Comparison of ENCODE assay signal across 10 cellular contexts in the genomic region with DNA sequence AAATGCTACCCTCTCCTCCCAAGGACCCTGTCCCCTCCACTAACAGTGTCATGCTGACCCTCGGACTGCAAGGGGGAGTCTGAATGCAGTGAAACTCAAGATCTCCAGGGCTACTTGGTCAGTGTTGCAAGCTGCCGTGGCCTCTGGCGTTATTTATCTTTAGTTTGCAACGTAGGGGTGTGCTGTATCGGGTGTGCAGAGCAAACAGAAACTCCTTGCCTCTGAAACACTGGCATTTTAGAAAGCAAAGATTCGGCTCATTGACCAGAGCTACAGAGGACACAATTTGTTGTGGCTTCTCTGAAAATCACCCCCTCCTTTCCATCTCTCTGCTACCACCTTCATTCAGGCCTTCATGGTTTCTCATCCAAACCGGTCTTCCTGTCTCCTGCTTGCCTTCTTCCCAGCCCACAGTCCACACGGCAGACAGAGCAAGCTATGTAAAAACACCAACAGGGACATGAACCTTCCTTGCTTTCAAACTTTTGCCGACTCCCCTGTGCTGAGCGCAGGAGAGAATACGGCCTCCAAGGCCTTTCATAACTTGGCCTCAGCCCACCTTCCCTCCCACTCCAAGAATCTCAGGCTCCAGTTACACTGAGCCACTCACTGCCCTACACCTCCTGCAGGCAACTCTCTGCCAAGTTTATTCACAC. TPM values are rescaled to one million over a fixed set of nuclear protein-coding genes. Genes with fewer than 3 reads are reported as not detected.
DNase-seq lines count a peak whose midpoint lies in the region; ATAC-seq and TF ChIP-seq lines count a peak whose summit lies in the region.
"Had no signal": no experiment of that assay in that cellular context is flagged by ENCODE, and none has a peak within 500 bp of the region (broad histone marks: within the 10 kb centered on the region; RNA-seq: fewer than 3 reads in every experiment).

No MANE protein-coding gene starts in this region.

- H3F3A ChIP-seq in smooth muscle cell (ENCODE audit: low read depth) = peaks cover 6% of the 10 kb centered on the region

- DNase-seq in HEK293T (ENCODE audit: extremely low spot score) = peak; percentile 53
- DNase-seq in cardiac fibroblast (ENCODE audit: low read depth in 2 of 2) = peak; percentile 85 to 91
- peak; percentile 56 for DNase-seq in left lobe of liver (ENCODE audit: low spot score)
- no peak for DNase-seq in smooth muscle cell (lab: John Stamatoyannopoulos, UW; ENCODE audit: unreplicated experiment)
- DNase-seq: activated T-cell treated with anti-CD3 and anti-CD28 coated beads for 4 hours, EL had no signal

- peak overlapping the region; percentile 93 for H2AFZ ChIP-seq in smooth muscle cell (ENCODE audit: low read depth)

- POLR2A ChIA-PET in HEK293T (lab: Yijun Ruan, JAX) = interaction anchor here (1.0 to 1.1 kb wide), 2 partner anchors 14 to 16 kb away, joined by 3 read pairs; no protein-coding TSS in a partner anchor

- no peaks in the 10 kb centered on the region for H3K9me3 ChIP-seq in smooth muscle cell (replicated peaks; ENCODE audit: low read depth)

- H3K4me2 ChIP-seq in smooth muscle cell = peak overlapping the region; percentile 75

- no peak overlapping the region for H3K9ac ChIP-seq in smooth muscle cell (ENCODE audit: low read depth)

- peaks cover 11% of the 10 kb centered on the region for H3K4me1 ChIP-seq in smooth muscle cell (ENCODE audit: low read depth)

- CTCF ChIA-PET in HEK293T (lab: Yijun Ruan, JAX) = interaction anchor here (1.0 to 1.8 kb wide), 4 partner anchors 14 to 481 kb away, joined by 3 to 9 read pairs (median 3); a partner anchor contains a TSS

- H3K4me3 ChIP-seq in cardiac fibroblast (replicated peaks in 1 of 2; ENCODE audit: low read depth in 2 of 2, low read length in 2 of 2) (peak overlapping the region; percentile 14 to 29), smooth muscle cell (peak overlapping the region; percentile 14)

- TF ChIP-seq CTCF in cardiac fibroblast (IDR thresholded peaks at IDR 0.05; ENCODE audit: low read depth, low read length) = peak; percentile 13
- TF ChIP-seq CTCF in smooth muscle cell (IDR thresholded peaks at IDR 0.05; ENCODE audit: borderline replicate concordance, insufficient read depth, poor library complexity, severe bottlenecking) = no peak

- no peaks in the 10 kb centered on the region for H3K27me3 ChIP-seq in smooth muscle cell (ENCODE audit: low read depth)

- 46% methylated on average over 11 of the region's 11 CpGs for WGBS in smooth muscle cell (ENCODE audit: low lambda C conversion rate)

- peak; percentile 67 for ATAC-seq in left lobe of liver
- ATAC-seq in HG03039 (IDR thresholded peaks at IDR 0.05; ENCODE audit: unreplicated experiment) = no peak
- no peak for ATAC-seq in HG02759 (IDR thresholded peaks at IDR 0.05; ENCODE audit: unreplicated experiment)
- no peak for ATAC-seq in HG03045 (IDR thresholded peaks at IDR 0.05; ENCODE audit: unreplicated experiment)
- no peak for ATAC-seq in HG03378 (IDR thresholded peaks at IDR 0.05; ENCODE audit: unreplicated experiment)

- H3K36me3 ChIP-seq in smooth muscle cell (ENCODE audit: low read depth) = no peaks in the 10 kb centered on the region

- no peaks in the 10 kb centered on the region for H4K20me1 ChIP-seq in smooth muscle cell (ENCODE audit: low read depth)

- H3K27ac ChIP-seq in smooth muscle cell (ENCODE audit: low read depth) = peak overlapping the region; percentile 2

- H3K79me2 ChIP-seq in smooth muscle cell (ENCODE audit: low read depth) = no peaks in the 10 kb centered on the region

TF ChIP-seq in HEK293T, 16 proteins besides CTCF, POLR2A, EP300 and RAD21:
- TF ChIP-seq LEF1 (IDR thresholded peaks at IDR 0.05; ENCODE audit: borderline replicate concordance) (no peak), FOXK2 (IDR thresholded peaks at IDR 0.05) (no peak), NFRKB (IDR thresholded peaks at IDR 0.05) (no peak), ZNF384 (IDR thresholded peaks at IDR 0.05) (no peak), TARDBP (IDR thresholded peaks at IDR 0.05) (no peak), FOXM1 (IDR thresholded peaks at IDR 0.05; ENCODE audit: borderline replicate concordance) (no peak), FOXA1 (IDR thresholded peaks at IDR 0.05) (no peak), ARNT (IDR thresholded peaks at IDR 0.05) (no peak)
TF ChIP-seq in HEK293T: peak in this region for 0.

RNA-seq across cellular contexts. Expression of a gene that starts 14.9 kb away (rescaled TPM):
- total RNA-seq in left lobe of liver = 15.8 TPM
- total RNA-seq in smooth muscle cell = 5.8 and 6.6 TPM in 2 replicates
- polyA plus RNA-seq in smooth muscle cell = 1.8 and 2.8 TPM in 2 replicates
